Comparison of ENCODE assay signal across 9 cellular contexts in the genomic region with DNA sequence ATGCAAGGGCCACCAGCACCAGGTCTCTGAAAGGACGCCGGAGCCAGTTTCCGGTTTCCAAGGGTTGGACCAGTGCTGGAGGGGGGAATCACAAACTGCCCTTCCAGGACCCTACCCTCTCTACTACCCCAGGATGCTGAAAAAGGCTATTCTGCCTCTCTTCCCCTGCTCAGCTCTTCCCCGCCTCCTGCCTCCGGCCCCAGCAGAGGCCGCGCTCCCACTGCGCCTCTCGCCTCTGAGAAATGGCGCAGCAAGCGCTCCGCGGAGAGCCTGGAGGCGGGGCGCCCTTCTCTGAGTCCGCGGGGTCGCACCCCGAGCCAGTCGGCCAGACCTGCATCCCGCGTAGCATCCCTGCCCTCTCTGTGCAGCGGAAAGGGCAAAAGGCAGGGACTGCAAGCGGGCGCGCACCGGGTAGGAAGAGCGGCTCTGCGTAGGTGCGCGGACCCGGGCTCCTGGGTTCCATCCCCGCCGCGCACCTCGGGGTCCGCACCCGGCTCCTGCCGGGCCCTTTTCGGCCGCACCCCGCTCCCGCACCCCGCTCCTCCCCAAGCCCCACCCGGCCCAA. TPM values are rescaled to one million over a fixed set of nuclear protein-coding genes. Genes with fewer than 3 reads are reported as not detected.
DNase-seq lines count a peak whose midpoint lies in the region; ATAC-seq and FAIRE-seq lines count a peak whose summit lies in the region.
"Had no signal": no experiment of that assay in that cellular context is flagged by ENCODE, and none has a peak within 500 bp of the region (broad histone marks: within the 10 kb centered on the region; RNA-seq: fewer than 3 reads in every experiment).

No MANE protein-coding gene starts in this region.

- no peaks in the 10 kb centered on the region for H3K9me3 Mint-ChIP-seq in T-helper 1 cell treated with Interleukin-12 subunit alpha and Interleukin-12 subunit beta and Interleukin-4 antibody, amounts not matched to agents 30 μg/mL and 1 μg/mL, for 36 hours

- H3K27ac Mint-ChIP-seq in T-helper 1 cell treated with Interleukin-12 subunit alpha and Interleukin-12 subunit beta and Interleukin-4 antibody, amounts not matched to agents 30 μg/mL and 1 μg/mL, for 36 hours, result no peak overlapping the region

- no CpG with 5 or more reads among the region's 45 CpGs for WGBS in iPS DF 6.9 (ENCODE audit: insufficient coverage, insufficient read length)
- WGBS in small intestine, 3 donors, result 1 to 5% (median 1%) methylated on average over 22 to 45 of the region's 45 CpGs

- ATAC-seq in GM19452 (IDR thresholded peaks at IDR 0.05; ENCODE audit: unreplicated experiment), result no peak

- no peak overlapping the region for H3K27ac ChIP-seq in iPS DF 6.9 (ENCODE audit: low read length)
- H3K27ac ChIP-seq in small intestine (ENCODE audit: low read depth in 1 of 2, low read length in 1 of 2), result no peak overlapping the region

- no peaks in the 10 kb centered on the region for H3K36me3 ChIP-seq in iPS DF 6.9 (ENCODE audit: control insufficient read depth, insufficient read depth, low read length)
- no peaks in the 10 kb centered on the region for H3K36me3 ChIP-seq in small intestine (ENCODE audit: control insufficient read depth in 2 of 2, insufficient read depth in 2 of 2, low read length in 2 of 2)

- DNase-seq in NCI-H345 (lab: John Stamatoyannopoulos, UW) (peak; percentile 23), NCI-H345 treated with DMSO at 0.1 percent for 48 hours (lab: John Stamatoyannopoulos, UW; ENCODE audit: unreplicated experiment) (no peak), iPS DF 6.9 (ENCODE audit: low read depth, low spot score) (no peak), small intestine (no peak), urothelium cell line (ENCODE audit: low spot score) (no peak), GOT3 (lab: John Stamatoyannopoulos, UW) (no peak)
- DNase-seq: central memory CD4-positive, alpha-beta T cell had no signal

- H3K4me3 ChIP-seq in iPS DF 6.9 (ENCODE audit: low read length), result peak overlapping the region; percentile 59; the same call in 1 of the 2 replicates
- peak overlapping the region; percentile 17 to 47 for H3K4me3 ChIP-seq in small intestine (ENCODE audit: low read depth in 1 of 2, low read length in 2 of 2)

- peak overlapping the region; percentile 62 for H3K4me3 Mint-ChIP-seq in T-helper 1 cell treated with Interleukin-12 subunit alpha and Interleukin-12 subunit beta and Interleukin-4 antibody, amounts not matched to agents 30 μg/mL and 1 μg/mL, for 36 hours

- FAIRE-seq in small intestine (lab: Jason Lieb, UNC) (no peak), urothelium cell line (lab: Jason Lieb, UNC) (no peak)

- H3K4me1 ChIP-seq in iPS DF 6.9 (ENCODE audit: control insufficient read depth, insufficient read depth, low read length), result no peaks in the 10 kb centered on the region
- H3K4me1 ChIP-seq in small intestine (ENCODE audit: control insufficient read depth in 2 of 2, insufficient read depth in 1 of 2, low read depth in 1 of 2, low read length in 1 of 2), result no peaks in the 10 kb centered on the region

- H3K27me3 Mint-ChIP-seq in T-helper 1 cell treated with Interleukin-12 subunit alpha and Interleukin-12 subunit beta and Interleukin-4 antibody, amounts not matched to agents 30 μg/mL and 1 μg/mL, for 36 hours (ENCODE audit: low read depth), result peaks cover 54% of the 10 kb centered on the region

- H3K9me3 ChIP-seq in iPS DF 6.9 (ENCODE audit: control insufficient read depth, insufficient read depth, low read length), result no peaks in the 10 kb centered on the region
- no peaks in the 10 kb centered on the region for H3K9me3 ChIP-seq in small intestine (ENCODE audit: control insufficient read depth, low read depth)

- H3K27me3 ChIP-seq in iPS DF 6.9 (ENCODE audit: control insufficient read depth, insufficient read depth, low read length) (peaks cover 19% of the 10 kb centered on the region), small intestine (ENCODE audit: control insufficient read depth in 2 of 2, insufficient read depth in 2 of 2, low read length in 2 of 2) (peaks cover 0 to 6% of the 10 kb centered on the region in 2 donors)

- peaks cover 9% of the 10 kb centered on the region for H3K4me1 Mint-ChIP-seq in T-helper 1 cell treated with Interleukin-12 subunit alpha and Interleukin-12 subunit beta and Interleukin-4 antibody, amounts not matched to agents 30 μg/mL and 1 μg/mL, for 36 hours (ENCODE audit: low read depth)

- no peaks in the 10 kb centered on the region for H3K36me3 Mint-ChIP-seq in T-helper 1 cell treated with Interleukin-12 subunit alpha and Interleukin-12 subunit beta and Interleukin-4 antibody, amounts not matched to agents 30 μg/mL and 1 μg/mL, for 36 hours (ENCODE audit: low read depth)

RNA-seq across cellular contexts. Expression of gene RET, which starts 0.5 kb away (rescaled TPM):
- polyA plus RNA-seq in small intestine, result 1 to 10 TPM in 1 of 3 donors, not detected in 2; 5.3 TPM
